In the genomic region with DNA sequence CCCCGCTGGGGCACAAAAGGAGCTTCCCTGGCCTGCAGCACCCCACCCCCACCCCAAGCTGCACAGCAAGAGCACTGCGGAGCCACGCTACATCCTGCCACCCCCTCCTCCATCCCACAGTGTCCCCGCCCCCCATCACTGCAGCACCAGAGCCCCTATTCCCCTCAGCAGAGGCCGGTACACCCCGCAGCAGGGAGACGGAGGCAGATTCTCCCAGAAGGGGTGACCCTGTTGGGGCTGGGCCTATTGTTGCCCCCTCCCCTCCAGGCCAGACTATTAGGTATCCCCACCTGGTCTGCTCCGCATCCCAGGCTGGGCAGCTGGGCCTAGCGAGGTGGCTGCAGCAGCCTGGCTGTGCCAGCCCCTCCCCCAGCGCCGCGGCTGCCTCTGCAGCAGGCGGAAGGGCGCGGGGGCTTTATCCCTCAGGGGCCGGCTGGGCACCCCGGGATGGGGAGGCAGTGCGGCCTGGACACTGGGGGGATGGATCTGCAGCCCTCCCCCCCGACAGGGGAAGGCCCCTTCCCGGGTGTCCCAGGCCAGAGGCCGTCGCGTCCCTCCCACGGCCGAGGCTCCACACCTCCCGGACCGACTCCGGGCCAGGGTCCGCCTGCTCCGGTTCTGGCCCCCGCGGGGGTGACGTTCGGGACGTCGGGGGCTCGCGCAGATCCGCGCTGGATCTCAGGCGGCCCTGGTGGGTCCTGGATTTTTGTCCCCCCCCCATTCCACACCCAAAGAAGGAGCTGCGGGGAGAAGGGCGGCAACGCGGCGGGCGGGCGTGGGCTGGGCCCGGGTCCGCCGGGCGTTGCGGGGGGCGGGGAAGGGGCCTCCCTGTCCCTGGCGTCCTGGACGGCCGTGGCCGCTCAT, we compare ENCODE assay signal across 1 cellular context.
TF ChIP-seq lines count a peak whose summit lies in the region.

No MANE protein-coding gene starts in this region.

TF ChIP-seq in HepG2, 621 proteins besides CTCF, POLR2A, EP300 and RAD21 (continued from another document and continues in another):
- no peak for TF ChIP-seq ZNF639 (CRISPR knock-in tag; conservative IDR thresholded peaks at IDR 0.05)
- TF ChIP-seq, protein P1, sequence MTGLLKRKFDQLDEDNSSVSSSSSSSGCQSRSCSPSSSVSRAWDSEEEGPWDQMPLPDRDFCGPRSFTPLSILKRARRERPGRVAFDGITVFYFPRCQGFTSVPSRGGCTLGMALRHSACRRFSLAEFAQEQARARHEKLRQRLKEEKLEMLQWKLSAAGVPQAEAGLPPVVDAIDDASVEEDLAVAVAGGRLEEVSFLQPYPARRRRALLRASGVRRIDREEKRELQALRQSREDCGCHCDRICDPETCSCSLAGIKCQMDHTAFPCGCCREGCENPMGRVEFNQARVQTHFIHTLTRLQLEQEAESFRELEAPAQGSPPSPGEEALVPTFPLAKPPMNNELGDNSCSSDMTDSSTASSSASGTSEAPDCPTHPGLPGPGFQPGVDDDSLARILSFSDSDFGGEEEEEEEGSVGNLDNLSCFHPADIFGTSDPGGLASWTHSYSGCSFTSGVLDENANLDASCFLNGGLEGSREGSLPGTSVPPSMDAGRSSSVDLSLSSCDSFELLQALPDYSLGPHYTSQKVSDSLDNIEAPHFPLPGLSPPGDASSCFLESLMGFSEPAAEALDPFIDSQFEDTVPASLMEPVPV (CRISPR knock-in tag; IDR thresholded peaks at IDR 0.05), result no peak; the same call in 1 of the 2 replicates
- TF ChIP-seq ZNF33B (CRISPR knock-in tag; IDR thresholded peaks at IDR 0.05), result no peak
- TF ChIP-seq, protein P2, sequence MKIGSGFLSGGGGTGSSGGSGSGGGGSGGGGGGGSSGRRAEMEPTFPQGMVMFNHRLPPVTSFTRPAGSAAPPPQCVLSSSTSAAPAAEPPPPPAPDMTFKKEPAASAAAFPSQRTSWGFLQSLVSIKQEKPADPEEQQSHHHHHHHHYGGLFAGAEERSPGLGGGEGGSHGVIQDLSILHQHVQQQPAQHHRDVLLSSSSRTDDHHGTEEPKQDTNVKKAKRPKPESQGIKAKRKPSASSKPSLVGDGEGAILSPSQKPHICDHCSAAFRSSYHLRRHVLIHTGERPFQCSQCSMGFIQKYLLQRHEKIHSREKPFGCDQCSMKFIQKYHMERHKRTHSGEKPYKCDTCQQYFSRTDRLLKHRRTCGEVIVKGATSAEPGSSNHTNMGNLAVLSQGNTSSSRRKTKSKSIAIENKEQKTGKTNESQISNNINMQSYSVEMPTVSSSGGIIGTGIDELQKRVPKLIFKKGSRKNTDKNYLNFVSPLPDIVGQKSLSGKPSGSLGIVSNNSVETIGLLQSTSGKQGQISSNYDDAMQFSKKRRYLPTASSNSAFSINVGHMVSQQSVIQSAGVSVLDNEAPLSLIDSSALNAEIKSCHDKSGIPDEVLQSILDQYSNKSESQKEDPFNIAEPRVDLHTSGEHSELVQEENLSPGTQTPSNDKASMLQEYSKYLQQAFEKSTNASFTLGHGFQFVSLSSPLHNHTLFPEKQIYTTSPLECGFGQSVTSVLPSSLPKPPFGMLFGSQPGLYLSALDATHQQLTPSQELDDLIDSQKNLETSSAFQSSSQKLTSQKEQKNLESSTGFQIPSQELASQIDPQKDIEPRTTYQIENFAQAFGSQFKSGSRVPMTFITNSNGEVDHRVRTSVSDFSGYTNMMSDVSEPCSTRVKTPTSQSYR (CRISPR knock-in tag; IDR thresholded peaks at IDR 0.05; ENCODE audit: borderline replicate concordance), result peak; percentile 41; the same call in 1 of the 2 replicates
- no peak for TF ChIP-seq ZNF160 (CRISPR knock-in tag; IDR thresholded peaks at IDR 0.05)
- 0 out of 2 replicates have a peak, but pooled peaks have one; percentile 32 for TF ChIP-seq ARID4A (CRISPR knock-in tag; IDR thresholded peaks at IDR 0.05; ENCODE audit: borderline replicate concordance)
- 0 out of 2 replicates have a peak, but pooled peaks have one; percentile 27 for TF ChIP-seq MED13 (CRISPR knock-in tag; IDR thresholded peaks at IDR 0.05)
- TF ChIP-seq, protein P3, sequence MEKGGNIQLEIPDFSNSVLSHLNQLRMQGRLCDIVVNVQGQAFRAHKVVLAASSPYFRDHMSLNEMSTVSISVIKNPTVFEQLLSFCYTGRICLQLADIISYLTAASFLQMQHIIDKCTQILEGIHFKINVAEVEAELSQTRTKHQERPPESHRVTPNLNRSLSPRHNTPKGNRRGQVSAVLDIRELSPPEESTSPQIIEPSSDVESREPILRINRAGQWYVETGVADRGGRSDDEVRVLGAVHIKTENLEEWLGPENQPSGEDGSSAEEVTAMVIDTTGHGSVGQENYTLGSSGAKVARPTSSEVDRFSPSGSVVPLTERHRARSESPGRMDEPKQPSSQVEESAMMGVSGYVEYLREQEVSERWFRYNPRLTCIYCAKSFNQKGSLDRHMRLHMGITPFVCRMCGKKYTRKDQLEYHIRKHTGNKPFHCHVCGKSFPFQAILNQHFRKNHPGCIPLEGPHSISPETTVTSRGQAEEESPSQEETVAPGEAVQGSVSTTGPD (CRISPR knock-in tag; IDR thresholded peaks at IDR 0.05), result no peak
- no peak for TF ChIP-seq ZBTB39 (CRISPR knock-in tag; IDR thresholded peaks at IDR 0.05)
- TF ChIP-seq ZBTB33 (CRISPR knock-in tag; IDR thresholded peaks at IDR 0.05), result no peak
- TF ChIP-seq BRF2 (CRISPR knock-in tag; IDR thresholded peaks at IDR 0.05), result no peak
- TF ChIP-seq CEBPG (CRISPR knock-in tag; IDR thresholded peaks at IDR 0.05), result no peak
- no peak for TF ChIP-seq NFAT5 (CRISPR knock-in tag; IDR thresholded peaks at IDR 0.05)
- TF ChIP-seq SRF (IDR thresholded peaks at IDR 0.05; ENCODE audit: low read depth, low read length), result no peak
- TF ChIP-seq CBFB (CRISPR knock-in tag; IDR thresholded peaks at IDR 0.05), result no peak
- peak; percentile 41 for TF ChIP-seq HNRNPK (IDR thresholded peaks at IDR 0.05; ENCODE audit: low read depth, low read length, poor library complexity, severe bottlenecking)
